23 cellular contexts compared by ENCODE assay signal in the genomic region with DNA sequence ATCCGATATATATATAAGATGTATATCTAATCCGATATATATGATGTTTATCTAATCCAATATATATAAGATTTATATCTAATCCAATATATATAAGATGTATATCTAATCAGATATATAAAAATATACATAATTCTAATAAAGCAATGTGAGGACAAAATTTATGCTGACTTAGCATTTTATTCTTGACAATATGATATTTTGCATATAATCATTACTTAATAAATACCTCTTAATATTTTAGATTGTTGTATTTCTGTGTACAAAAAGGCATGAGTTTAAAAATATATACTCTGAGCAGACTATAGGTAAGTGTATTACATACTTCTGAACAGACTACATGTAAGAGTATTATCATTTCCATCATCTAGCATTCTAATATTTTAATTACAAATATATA.
"Had no signal": no experiment of that assay in that cellular context is flagged by ENCODE, and none has a peak within 500 bp of the region (broad histone marks: within the 10 kb centered on the region; RNA-seq: fewer than 3 reads in every experiment).

No MANE protein-coding gene starts in this region.

- H3K36me3 ChIP-seq: left ventricle myocardium inferior, neural progenitor cell, ovary, right atrium auricular region, spleen, tibial nerve, uterus had no signal

- ATAC-seq: natural killer cell; sciatic nerve; stimulated activated memory B cell treated with anti-CD40 and anti-IgM and Interleukin-4, amounts not matched to agents 10 μg/mL and 1 μg/mL and 100 μg/mL, for 72 hours; stimulated activated naive CD8-positive, alpha-beta T cell treated with anti-CD3 and anti-CD28 coated beads, Interleukin-15, amount 100 ng/mL, for 72 hours had no signal

- H3K9me3 ChIP-seq: left ventricle myocardium inferior, ovary, right atrium auricular region, spleen, tibial nerve, uterus had no signal

- H3K4me3 ChIP-seq: left ventricle myocardium inferior, lung, neural progenitor cell, ovary, right atrium auricular region, skin epidermis, spleen, tibial nerve, uterus had no signal

- H3K27me3 ChIP-seq: neural progenitor cell, ovary, right atrium auricular region, spleen, tibial nerve, uterus had no signal

- H3K9ac ChIP-seq: neural progenitor cell had no signal

- H3K27ac ChIP-seq: left ventricle myocardium inferior, neural progenitor cell, ovary, right atrium auricular region, skin epidermis, spleen, tibial nerve, uterus had no signal

- H2AFZ ChIP-seq: neural progenitor cell had no signal

- H3K4me1 ChIP-seq: left ventricle myocardium inferior, neural progenitor cell, right atrium auricular region, spleen, tibial nerve, uterus had no signal

- DNase-seq: hippocampal formation; immature natural killer cell; islet precursor cell; left ventricle myocardium inferior; mesendoderm; naive B cell; natural killer cell; nephron progenitor cell; ovary; spleen; stimulated activated CD4-positive, alpha-beta T cell treated with anti-CD3 and anti-CD28 coated beads, Interleukin-4, amount 100 ng/mL, for 4 hours; stimulated activated CD8-positive, alpha-beta memory T cell treated with anti-CD3 and anti-CD28 coated beads, Interleukin-4, amount 100 ng/mL, for 48 hours; stimulated activated naive CD4-positive, alpha-beta T cell treated with Interleukin-2 at 50 U/mL for 16 hours; stimulated activated naive CD8-positive, alpha-beta T cell treated with anti-CD3 and anti-CD28 coated beads, Interleukin-15, amount 100 ng/mL, for 72 hours; substantia nigra; uterus had no signal

- H3K4me2 ChIP-seq: neural progenitor cell had no signal
